Comparison of ENCODE assay signal across 26 cellular contexts in genomic region chr6:118693562-118693961, GRCh38.
"Had no signal": no experiment of that assay in that cellular context is flagged by ENCODE, and none has a peak within 500 bp of the region (broad histone marks: within the 10 kb centered on the region; RNA-seq: fewer than 3 reads in every experiment).

No MANE protein-coding gene starts in this region.

- H3K27me3 ChIP-seq: breast epithelium, esophagus muscularis mucosa, foreskin keratinocyte, heart right ventricle, left lung, right atrium auricular region, tibial nerve had no signal

- DNase-seq: activated CD4-positive, alpha-beta memory T cell treated with anti-CD3 and anti-CD28 coated beads, Interleukin-2, amount 10 ng/mL, durations not matched to agents 7 days and 5 days; activated CD4-positive, alpha-beta T cell treated with anti-CD3 and anti-CD28 coated beads, Interleukin-2, amount 10 ng/mL, durations not matched to agents 7 days and 5 days; activated CD4-positive, CD25-positive, alpha-beta regulatory T cell treated with anti-CD3 and anti-CD28 coated beads, Interleukin-2, amount 50 U/mL, for 72 hours; activated CD8-positive, alpha-beta memory T cell treated with anti-CD3 and anti-CD28 coated beads, Interleukin-2, amount 10 ng/mL, durations not matched to agents 7 days and 5 days; activated effector memory CD4-positive, alpha-beta T cell treated with anti-CD3 and anti-CD28 coated beads, Interleukin-2, amount 50 U/mL, for 16 hours; activated naive CD4-positive, alpha-beta T cell treated with anti-CD3 and anti-CD28 coated beads for 36 hours; dermis blood vessel endothelial cell; effector CD4-positive, alpha-beta T cell; foreskin keratinocyte; heart right ventricle; left lung; lower lobe of right lung; mucosa of descending colon; nucleus accumbens; stimulated activated CD4-positive, alpha-beta T cell treated with anti-CD3 and anti-CD28 coated beads, Interleukin-15, amount 100 ng/mL, for 24 hours; stimulated activated CD4-positive, alpha-beta T cell treated with anti-CD3 and anti-CD28 coated beads, Interleukin-2, amount 100 ng/mL, for 24 hours; stimulated activated naive B cell treated with anti-CD40 and anti-IgM and Interleukin-4, amounts not matched to agents 10 μg/mL and 1 μg/mL and 100 μg/mL, for 72 hours; T-helper 2 cell had no signal

- H3K4me1 ChIP-seq: breast epithelium, esophagus muscularis mucosa, foreskin keratinocyte, heart right ventricle, left lung, lower lobe of right lung, right atrium auricular region, tibial nerve had no signal

- H3K4me3 Mint-ChIP-seq: activated CD4-positive, alpha-beta memory T cell treated with anti-CD3 and anti-CD28 coated beads, Interleukin-2, amount 10 ng/mL, durations not matched to agents 7 days and 5 days; activated CD4-positive, alpha-beta T cell treated with anti-CD3 and anti-CD28 coated beads, Interleukin-2, amount 10 ng/mL, durations not matched to agents 7 days and 5 days; activated CD8-positive, alpha-beta memory T cell treated with anti-CD3 and anti-CD28 coated beads, Interleukin-2, amount 10 ng/mL, durations not matched to agents 7 days and 5 days; activated naive CD4-positive, alpha-beta T cell treated with anti-CD3 and anti-CD28 coated beads for 36 hours; activated T-helper 1 cell treated with anti-CD3 and anti-CD28 coated beads, Interleukin-12 subunit alpha, Interleukin-12 subunit beta, Interleukin-2, Interleukin-4 antibody, amounts not matched to agents 30 ng/mL and 10 ng/mL and 1 ng/mL, durations not matched to agents 14 hours and 24 hours and 36 hours; central memory CD8-positive, alpha-beta T cell; neural crest cell; stimulated activated naive B cell treated with anti-CD40 and anti-IgM and Interleukin-4, amounts not matched to agents 10 μg/mL and 1 μg/mL and 100 μg/mL, for 72 hours had no signal

- H3K27ac Mint-ChIP-seq: activated CD4-positive, alpha-beta memory T cell treated with anti-CD3 and anti-CD28 coated beads, Interleukin-2, amount 10 ng/mL, durations not matched to agents 7 days and 5 days; activated CD4-positive, alpha-beta T cell treated with anti-CD3 and anti-CD28 coated beads, Interleukin-2, amount 10 ng/mL, durations not matched to agents 7 days and 5 days; activated CD8-positive, alpha-beta memory T cell treated with anti-CD3 and anti-CD28 coated beads, Interleukin-2, amount 10 ng/mL, durations not matched to agents 7 days and 5 days; activated naive CD4-positive, alpha-beta T cell treated with anti-CD3 and anti-CD28 coated beads for 36 hours; activated T-helper 1 cell treated with anti-CD3 and anti-CD28 coated beads, Interleukin-12 subunit alpha, Interleukin-12 subunit beta, Interleukin-2, Interleukin-4 antibody, amounts not matched to agents 30 ng/mL and 10 ng/mL and 1 ng/mL, durations not matched to agents 14 hours and 24 hours and 36 hours; stimulated activated naive B cell treated with anti-CD40 and anti-IgM and Interleukin-4, amounts not matched to agents 10 μg/mL and 1 μg/mL and 100 μg/mL, for 72 hours had no signal

- H3K27me3 Mint-ChIP-seq: activated CD4-positive, alpha-beta memory T cell treated with anti-CD3 and anti-CD28 coated beads, Interleukin-2, amount 10 ng/mL, durations not matched to agents 7 days and 5 days; activated CD4-positive, alpha-beta T cell treated with anti-CD3 and anti-CD28 coated beads, Interleukin-2, amount 10 ng/mL, durations not matched to agents 7 days and 5 days; activated CD8-positive, alpha-beta memory T cell treated with anti-CD3 and anti-CD28 coated beads, Interleukin-2, amount 10 ng/mL, durations not matched to agents 7 days and 5 days; central memory CD8-positive, alpha-beta T cell; stimulated activated naive B cell treated with anti-CD40 and anti-IgM and Interleukin-4, amounts not matched to agents 10 μg/mL and 1 μg/mL and 100 μg/mL, for 72 hours had no signal

- H3K4me3 ChIP-seq: breast epithelium, esophagus muscularis mucosa, heart right ventricle, left lung, lower lobe of right lung, mucosa of descending colon, right atrium auricular region, tibial nerve had no signal

- H3K36me3 ChIP-seq: breast epithelium, esophagus muscularis mucosa, heart right ventricle, left lung, lower lobe of right lung, right atrium auricular region, tibial nerve had no signal

- H3K9me3 Mint-ChIP-seq: activated naive CD4-positive, alpha-beta T cell treated with anti-CD3 and anti-CD28 coated beads for 36 hours; central memory CD8-positive, alpha-beta T cell; neural crest cell had no signal

- ATAC-seq: activated CD8-positive, alpha-beta memory T cell treated with anti-CD3 and anti-CD28 coated beads, Interleukin-2, amount 10 ng/mL, durations not matched to agents 7 days and 5 days; foreskin keratinocyte; heart right ventricle; left lung; lower lobe of right lung; mucosa of descending colon; stimulated activated naive B cell treated with anti-CD40 and anti-IgM and Interleukin-4, amounts not matched to agents 10 μg/mL and 1 μg/mL and 100 μg/mL, for 72 hours had no signal

- H3K27ac ChIP-seq: breast epithelium, esophagus muscularis mucosa, foreskin keratinocyte, heart right ventricle, left lung, lower lobe of right lung, parathyroid adenoma, right atrium auricular region, tibial nerve had no signal

- H3K9me3 ChIP-seq: breast epithelium, esophagus muscularis mucosa, left lung, lower lobe of right lung, mucosa of descending colon, right atrium auricular region, tibial nerve had no signal
